In the genomic region with DNA sequence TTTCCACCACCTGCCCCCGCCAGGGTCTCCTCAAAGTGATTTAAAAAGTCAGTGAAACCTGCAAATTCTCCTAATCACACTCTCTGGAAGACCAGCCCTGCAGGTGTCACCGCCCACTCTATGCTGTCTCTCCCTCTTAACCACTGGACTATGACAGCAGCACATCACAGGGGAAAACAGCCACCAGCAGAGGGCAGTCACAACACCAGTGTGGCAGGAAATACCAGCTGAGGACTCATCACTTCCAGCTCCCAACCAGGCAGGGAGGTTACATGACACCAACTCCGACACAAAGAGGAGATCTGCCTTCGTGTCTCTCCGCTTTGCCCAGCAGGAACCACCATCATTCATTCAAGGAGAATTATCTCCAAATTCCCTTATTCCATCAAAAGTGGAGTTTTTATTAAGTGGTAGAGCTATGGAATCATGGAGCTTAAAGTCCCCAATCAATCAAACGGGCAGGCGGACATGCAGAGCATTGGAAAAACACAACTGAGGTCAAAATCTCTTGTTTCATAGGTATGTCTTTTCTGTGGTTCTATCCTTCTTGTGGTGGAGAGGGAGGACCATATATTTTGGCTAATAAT, we compare ENCODE assay signal across 8 cellular contexts.
DNase-seq lines count a peak whose midpoint lies in the region; ATAC-seq lines count a peak whose summit lies in the region.

No MANE protein-coding gene starts in this region.

- H4K91ac ChIP-seq in mesenchymal stem cell (ENCODE audit: low read length): no peak overlapping the region

- H2BK12ac ChIP-seq in mesenchymal stem cell (ENCODE audit: low read length in 2 of 2): no peak overlapping the region

- H3K4me3 ChIP-seq in effector memory CD4-positive, alpha-beta T cell (ENCODE audit: insufficient read depth, low read depth, low read length, poor library complexity, severe bottlenecking): no peak overlapping the region
- no peak overlapping the region for H3K4me3 ChIP-seq in mesenchymal stem cell (ENCODE audit: insufficient read depth in 1 of 2, low read depth in 1 of 2, low read length in 2 of 2)

- H3K4me2 ChIP-seq in mesenchymal stem cell (ENCODE audit: low read length, poor library complexity, severe bottlenecking): no peak overlapping the region

- H2BK5ac ChIP-seq in mesenchymal stem cell (ENCODE audit: low read depth, low read length, poor library complexity, severe bottlenecking): no peak overlapping the region

- H3K4ac ChIP-seq in mesenchymal stem cell (ENCODE audit: low read depth in 1 of 2, low read length in 2 of 2): no peak overlapping the region

- H3K23ac ChIP-seq in mesenchymal stem cell (ENCODE audit: low read length in 2 of 2): no peak overlapping the region

- H3K27me3 ChIP-seq in effector memory CD4-positive, alpha-beta T cell (replicated peaks; ENCODE audit: control insufficient read depth, insufficient read depth, low read length, poor library complexity, severe bottlenecking): no peaks in the 10 kb centered on the region
- H3K27me3 ChIP-seq in mesenchymal stem cell (ENCODE audit: control insufficient read depth in 1 of 2, insufficient read depth in 1 of 2, low read length in 2 of 2): no peaks in the 10 kb centered on the region

- H3K18ac ChIP-seq in mesenchymal stem cell (ENCODE audit: low read depth in 1 of 2, low read length in 2 of 2): no peak overlapping the region

- no peak overlapping the region for H2AFZ ChIP-seq in mesenchymal stem cell (ENCODE audit: low read depth, low read length)

- no peak overlapping the region for H3K14ac ChIP-seq in mesenchymal stem cell (ENCODE audit: low read length in 2 of 2)

- no peak overlapping the region for H2BK15ac ChIP-seq in mesenchymal stem cell (ENCODE audit: low read depth, poor library complexity, severe bottlenecking)

- H3K9ac ChIP-seq in mesenchymal stem cell (ENCODE audit: low read length): no peak overlapping the region

- H3K9me3 ChIP-seq in effector memory CD4-positive, alpha-beta T cell (ENCODE audit: control insufficient read depth, low read length): no peaks in the 10 kb centered on the region
- no peaks in the 10 kb centered on the region for H3K9me3 ChIP-seq in mesenchymal stem cell (ENCODE audit: control insufficient read depth, low read length)

- ATAC-seq in GM18861 (IDR thresholded peaks at IDR 0.05; ENCODE audit: unreplicated experiment): peak; percentile 69
- ATAC-seq in HG03280 (IDR thresholded peaks at IDR 0.05; ENCODE audit: unreplicated experiment): peak; percentile 62

- no peak overlapping the region for H2BK120ac ChIP-seq in mesenchymal stem cell (ENCODE audit: low read depth, low read length)

- H3K4me1 ChIP-seq in effector memory CD4-positive, alpha-beta T cell (ENCODE audit: control insufficient read depth, insufficient read depth, low read length, poor library complexity, severe bottlenecking): no peaks in the 10 kb centered on the region
- peaks cover 9% of the 10 kb centered on the region for H3K4me1 ChIP-seq in mesenchymal stem cell (ENCODE audit: control insufficient read depth, insufficient read depth, low read depth, low read length)

- 61% methylated on average over 5 of the region's 7 CpGs for WGBS in mesenchymal stem cell

- H3K36me3 ChIP-seq in effector memory CD4-positive, alpha-beta T cell (ENCODE audit: control insufficient read depth, insufficient read depth, low read length): no peaks in the 10 kb centered on the region
- peaks cover 0 to 14% of the 10 kb centered on the region in 2 experiments for H3K36me3 ChIP-seq in mesenchymal stem cell (ENCODE audit: control insufficient read depth in 1 of 2, insufficient read depth in 2 of 2, low read depth in 1 of 2, low read length in 2 of 2)

- H4K8ac ChIP-seq in mesenchymal stem cell (ENCODE audit: low read length): no peak overlapping the region

- peaks cover 37% of the 10 kb centered on the region for H3K79me1 ChIP-seq in mesenchymal stem cell (replicated peaks; ENCODE audit: low read length, poor library complexity, severe bottlenecking)

- H3K27ac ChIP-seq in effector memory CD4-positive, alpha-beta T cell (ENCODE audit: insufficient read depth, low read length, poor library complexity, severe bottlenecking): no peak overlapping the region
- peak overlapping the region; percentile 13 for H3K27ac ChIP-seq in mesenchymal stem cell (ENCODE audit: low read length, poor library complexity, severe bottlenecking)

- H2AK5ac ChIP-seq in mesenchymal stem cell (ENCODE audit: low read length, severe bottlenecking): no peak overlapping the region

- DNase-seq in A172 (ENCODE audit: low spot score) (peak; percentile 92), NCI-H526 (lab: John Stamatoyannopoulos, UW) (peak; percentile 95 to 96), mesenchymal stem cell (peak; percentile 89)
- peak; percentile 54 to 74 for DNase-seq in activated CD4-positive, alpha-beta T cell treated with anti-CD3 and anti-CD28 coated beads, Interleukin-2, amount 50 U/mL, for 24 hours (ENCODE audit: low read depth in 1 of 2, low spot score in 1 of 2)
- DNase-seq in effector memory CD4-positive, alpha-beta T cell: peak in 2 of 3 donors; percentile 12 to 16
- peak; percentile 48 for DNase-seq in stimulated activated CD8-positive, alpha-beta memory T cell treated with anti-CD3 and anti-CD28 coated beads, Interleukin-15, amount 100 ng/mL, for 24 hours (ENCODE audit: low read depth)

Comparison
In these comparisons a context has a peak if more than half of its experiments do, and no peak if none do; other contexts are left out.
1. DNase-seq: peak in every context shown above with its lines; median percentile 96 in NCI-H526; 92 in A172; 89 in mesenchymal stem cell; 64 in activated CD4-positive, alpha-beta T cell treated with anti-CD3 and anti-CD28 coated beads, Interleukin-2, amount 50 U/mL, for 24 hours; 48 in stimulated activated CD8-positive, alpha-beta memory T cell treated with anti-CD3 and anti-CD28 coated beads, Interleukin-15, amount 100 ng/mL, for 24 hours; 14 in effector memory CD4-positive, alpha-beta T cell.